10 cellular contexts compared by ENCODE assay signal in genomic region chr17:73343168-73343634, GRCh38. TPM values are rescaled to one million over a fixed set of nuclear protein-coding genes. Genes with fewer than 3 reads are reported as not detected.
DNase-seq lines count a peak whose midpoint lies in the region; ATAC-seq and TF ChIP-seq lines count a peak whose summit lies in the region.
"Had no signal": no experiment of that assay in that cellular context is flagged by ENCODE, and none has a peak within 500 bp of the region (broad histone marks: within the 10 kb centered on the region; RNA-seq: fewer than 3 reads in every experiment).

No MANE protein-coding gene starts in this region.

- H3K4me3 ChIP-seq in astrocyte of the spinal cord (ENCODE audit: low read depth, low read length) (no peak overlapping the region), subcutaneous abdominal adipose tissue (ENCODE audit: low read depth in 1 of 5, low read length in 5 of 5) (peak overlapping the region in 3 of 5 donors; percentile 17 to 26 (median 24))

- in situ Hi-C loops in astrocyte of the spinal cord (cut with HindIII; ENCODE audit: low sequenced_read_pairs): no loop called here
- in situ Hi-C loops in GM13976 (cut with MboI; ENCODE audit: low sequenced_read_pairs, unreplicated experiment): no loop called here

- peaks cover 6 to 59% (median 35%) of the 10 kb centered on the region in 5 donors for H3K4me1 ChIP-seq in subcutaneous abdominal adipose tissue (ENCODE audit: control insufficient read depth in 5 of 5, insufficient read depth in 5 of 5, low read length in 5 of 5)

- no peaks in the 10 kb centered on the region for H3K36me3 ChIP-seq in subcutaneous abdominal adipose tissue (ENCODE audit: control insufficient read depth in 5 of 5, insufficient read depth in 5 of 5, low read length in 5 of 5)

- H3K27ac Mint-ChIP-seq in HFFc6: no peak overlapping the region
- no peak overlapping the region for H3K27ac Mint-ChIP-seq in stimulated activated naive CD8-positive, alpha-beta T cell treated with anti-CD3 and anti-CD28 coated beads, Interleukin-15, amount 100 ng/mL, for 72 hours

- H3K9me3 Mint-ChIP-seq in HFFc6: no peaks in the 10 kb centered on the region
- H3K9me3 Mint-ChIP-seq in stimulated activated naive CD8-positive, alpha-beta T cell treated with anti-CD3 and anti-CD28 coated beads, Interleukin-15, amount 100 ng/mL, for 72 hours: no peaks in the 10 kb centered on the region
- H3K9me3 Mint-ChIP-seq: central memory CD8-positive, alpha-beta T cell had no signal

- H3K4me1 Mint-ChIP-seq in HFFc6 (ENCODE audit: low read depth): peaks cover 31% of the 10 kb centered on the region
- H3K4me1 Mint-ChIP-seq in stimulated activated naive CD8-positive, alpha-beta T cell treated with anti-CD3 and anti-CD28 coated beads, Interleukin-15, amount 100 ng/mL, for 72 hours: no peaks in the 10 kb centered on the region
- H3K4me1 Mint-ChIP-seq: central memory CD8-positive, alpha-beta T cell had no signal

- H3K9ac ChIP-seq in subcutaneous abdominal adipose tissue (ENCODE audit: low read length in 5 of 5): peak overlapping the region in 3 of 5 donors; percentile 22 to 37 (median 24)

- H3K27me3 Mint-ChIP-seq in HFFc6 (ENCODE audit: insufficient read depth): peaks cover 3% of the 10 kb centered on the region
- no peaks in the 10 kb centered on the region for H3K27me3 Mint-ChIP-seq in stimulated activated naive CD8-positive, alpha-beta T cell treated with anti-CD3 and anti-CD28 coated beads, Interleukin-15, amount 100 ng/mL, for 72 hours

- H3K9me3 ChIP-seq in subcutaneous abdominal adipose tissue (ENCODE audit: control insufficient read depth in 5 of 5, low read length in 5 of 5): no peaks in the 10 kb centered on the region

- no peak overlapping the region for H3K27ac ChIP-seq in subcutaneous abdominal adipose tissue (ENCODE audit: low read depth, low read length)
- H3K27ac ChIP-seq: HL-60 had no signal

- TF ChIP-seq CTCF in HFFc6 (IDR thresholded peaks at IDR 0.05): no peak
- no peak for TF ChIP-seq CTCF in astrocyte of the spinal cord (IDR thresholded peaks at IDR 0.05; ENCODE audit: low read depth, low read length)
- TF ChIP-seq CTCF in GM13976 (IDR thresholded peaks at IDR 0.05; ENCODE audit: borderline replicate concordance, control extremely low read depth, extremely low read depth, insufficient read depth, missing control alignments): no peak

- DNase-seq in HFFc6: no peak
- peak; percentile 86 for DNase-seq in astrocyte of the spinal cord (ENCODE audit: low read depth, low spot score)
- DNase-seq in inferior parietal cortex (ENCODE audit: extremely low spot score): peak; percentile 62
- no peak for DNase-seq in NCI-H2196 (lab: John Stamatoyannopoulos, UW; ENCODE audit: unreplicated experiment)
- DNase-seq in stimulated activated naive CD8-positive, alpha-beta T cell treated with anti-CD3 and anti-CD28 coated beads, Interleukin-15, amount 100 ng/mL, for 72 hours: no peak
- DNase-seq in GM13976 (ENCODE audit: low spot score): no peak

- no peaks in the 10 kb centered on the region for H3K27me3 ChIP-seq in subcutaneous abdominal adipose tissue (ENCODE audit: control insufficient read depth in 5 of 5, insufficient read depth in 4 of 5, low read length in 5 of 5)

- H3K4me3 Mint-ChIP-seq in HFFc6: peak overlapping the region; percentile 37; the same call in 1 of the 2 replicates
- H3K4me3 Mint-ChIP-seq in stimulated activated naive CD8-positive, alpha-beta T cell treated with anti-CD3 and anti-CD28 coated beads, Interleukin-15, amount 100 ng/mL, for 72 hours: no peak overlapping the region
- H3K4me3 Mint-ChIP-seq: central memory CD8-positive, alpha-beta T cell had no signal

- ATAC-seq in stimulated activated naive CD8-positive, alpha-beta T cell treated with anti-CD3 and anti-CD28 coated beads, Interleukin-15, amount 100 ng/mL, for 72 hours: no peak
- no peak for ATAC-seq in GM21529 (IDR thresholded peaks at IDR 0.05; ENCODE audit: unreplicated experiment)

- no peaks in the 10 kb centered on the region for H3K36me3 Mint-ChIP-seq in HFFc6 (ENCODE audit: low read depth)

RNA-seq across cellular contexts. Expression of gene CDC42EP4, which starts 31.4 kb away (rescaled TPM):
- total RNA-seq in HFFc6 (2021; fragmentation: NEBNext Ultra II Directional; extraction: Animal tissue kit (Norgen Biotek cat#: 25700)): 10 to 100 TPM; 18.1 to 27.8 (median 25.9) TPM

Comparison
In these comparisons a context has a peak if more than half of its experiments do, and no peak if none do; other contexts are left out.
1. DNase-seq: peak in astrocyte of the spinal cord (single experiment) and inferior parietal cortex (single experiment); none in HFFc6 (single experiment), NCI-H2196 (single experiment), stimulated activated naive CD8-positive, alpha-beta T cell treated with anti-CD3 and anti-CD28 coated beads, Interleukin-15, amount 100 ng/mL, for 72 hours (0 of 2) and GM13976 (single experiment).